8 cellular contexts compared by ENCODE assay signal in the genomic region with DNA sequence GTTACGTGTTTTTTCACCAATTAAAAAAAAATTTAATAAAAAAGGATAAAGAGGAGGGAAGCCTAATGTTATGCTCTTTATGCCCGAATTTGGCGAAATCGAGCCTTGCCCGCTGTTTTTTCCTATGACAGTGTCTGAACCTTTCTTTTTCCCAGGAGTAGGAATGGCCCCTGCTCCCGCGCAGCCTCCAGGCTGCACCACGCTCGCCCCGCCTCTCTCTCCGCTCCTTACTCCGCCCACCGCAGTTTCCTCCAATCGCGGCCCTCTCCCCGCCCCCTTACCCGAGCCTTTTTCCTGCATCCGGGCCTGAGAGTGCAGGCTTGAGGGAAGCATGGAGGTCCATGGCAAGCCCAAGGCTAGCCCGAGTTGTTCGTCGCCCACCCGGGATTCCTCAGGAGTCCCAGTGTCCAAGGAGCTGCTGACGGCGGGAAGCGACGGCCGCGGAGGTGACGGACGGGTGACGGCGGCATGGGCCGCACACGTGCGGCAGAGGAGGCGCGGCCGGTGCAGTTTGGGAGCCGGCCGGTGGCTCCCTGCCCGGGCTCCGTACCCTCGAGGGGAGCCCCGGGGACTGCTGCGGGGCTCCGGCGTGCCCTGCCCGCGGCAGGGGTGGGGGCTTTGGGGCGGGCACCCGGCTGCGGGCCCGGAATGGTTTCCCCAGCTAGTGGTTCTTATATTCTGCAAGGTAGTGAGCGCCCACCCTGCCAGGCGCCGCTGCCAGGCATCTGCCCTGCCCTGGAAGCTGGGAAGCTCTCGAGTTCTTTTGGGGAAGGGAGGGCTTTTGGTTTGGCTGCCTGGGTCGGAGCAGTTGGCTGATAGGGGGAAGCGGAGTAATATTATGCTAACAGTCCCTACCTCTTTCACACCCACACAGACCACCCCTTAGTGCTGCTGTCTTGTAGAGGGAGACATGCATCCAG. TPM values are rescaled to one million over a fixed set of nuclear protein-coding genes. Genes with fewer than 3 reads are reported as not detected.
DNase-seq lines count a peak whose midpoint lies in the region; ATAC-seq and TF ChIP-seq lines count a peak whose summit lies in the region.

Gene NOPCHAP1 (plus strand): TSS at position 295 of the 920 bp plus-strand sequence. CDS start 37 bp downstream, at position 332.

- peak; percentile 91 for DNase-seq in EL
- peak; percentile 80 for DNase-seq in H4 (ENCODE audit: low spot score)
- DNase-seq in LoVo (ENCODE audit: low spot score), result peak; percentile 97
- peak; percentile 96 for DNase-seq in RWPE1 (ENCODE audit: low spot score)
- peak; percentile 81 for DNase-seq in activated T-helper 2 cell treated with anti-CD3 and anti-CD28 coated beads, Interferon-gamma antibody, Interleukin-2, Interleukin-4, amounts not matched to agents 10 μg/mL and 5 μg/mL and 100 μg/mL, durations not matched to agents 14 hours and 24 hours and 36 hours (ENCODE audit: low spot score)
- DNase-seq in fibroblast of the aortic adventitia (ENCODE audit: low read depth), result peak; percentile 75
- peak; percentile 92 for DNase-seq in stimulated activated naive CD8-positive, alpha-beta T cell treated with anti-CD3 and anti-CD28 coated beads, Interleukin-15, Interleukin-2, amounts not matched to agents 100 U/mL and 50 U/mL, for 24 hours

- peak; percentile 99 for ATAC-seq in stimulated activated naive CD8-positive, alpha-beta T cell treated with anti-CD3 and anti-CD28 coated beads, Interleukin-15, Interleukin-2, amounts not matched to agents 100 U/mL and 50 U/mL, for 24 hours

- TF ChIP-seq CTCF in RWPE1 (conservative IDR thresholded peaks at IDR 0.05; ENCODE audit: low read depth) (no peak), fibroblast of the aortic adventitia (IDR thresholded peaks at IDR 0.05; ENCODE audit: insufficient read depth, low read length) (no peak), nephron (IDR thresholded peaks at IDR 0.05; ENCODE audit: unreplicated experiment in 3 of 3) (no peak)

- peak within 1 kb of the TSS; percentile 88 for H3K4me3 Mint-ChIP-seq in activated T-helper 2 cell treated with anti-CD3 and anti-CD28 coated beads, Interferon-gamma antibody, Interleukin-2, Interleukin-4, amounts not matched to agents 10 μg/mL and 5 μg/mL and 100 μg/mL, durations not matched to agents 14 hours and 24 hours and 36 hours (ENCODE audit: low read depth)
- H3K4me3 Mint-ChIP-seq in nephron, result peak within 1 kb of the TSS; percentile 91 to 95 (median 91)

- H3K27ac ChIP-seq in RWPE1, result peak within 1 kb of the TSS; percentile 65

- intact Hi-C loops in activated T-helper 2 cell treated with anti-CD3 and anti-CD28 coated beads, Interferon-gamma antibody, Interleukin-2, Interleukin-4, amounts not matched to agents 10 μg/mL and 5 μg/mL and 100 μg/mL, durations not matched to agents 14 hours and 24 hours and 36 hours (cut with micrococcal nuclease), result loop anchor here (1.0 to 5.0 kb wide), 4 partner anchors 28 to 66 kb away; partner anchors contain the start of gene SLC41A2

- peak within 1 kb of the TSS; percentile 69 for H3K27ac Mint-ChIP-seq in activated T-helper 2 cell treated with anti-CD3 and anti-CD28 coated beads, Interferon-gamma antibody, Interleukin-2, Interleukin-4, amounts not matched to agents 10 μg/mL and 5 μg/mL and 100 μg/mL, durations not matched to agents 14 hours and 24 hours and 36 hours
- peak within 1 kb of the TSS; percentile 27 to 76 (median 67) for H3K27ac Mint-ChIP-seq in nephron

- H3K4me3 ChIP-seq in fibroblast of the aortic adventitia (ENCODE audit: low read depth, low read length), result peak within 1 kb of the TSS; percentile 87

- peaks cover 41% of the 10 kb centered on the region for H3K36me3 Mint-ChIP-seq in activated T-helper 2 cell treated with anti-CD3 and anti-CD28 coated beads, Interferon-gamma antibody, Interleukin-2, Interleukin-4, amounts not matched to agents 10 μg/mL and 5 μg/mL and 100 μg/mL, durations not matched to agents 14 hours and 24 hours and 36 hours (ENCODE audit: low read depth)
- H3K36me3 Mint-ChIP-seq in nephron (ENCODE audit: low read depth), result peaks cover 39% of the 10 kb centered on the region

- peaks cover 35% of the 10 kb centered on the region for H3K4me1 Mint-ChIP-seq in activated T-helper 2 cell treated with anti-CD3 and anti-CD28 coated beads, Interferon-gamma antibody, Interleukin-2, Interleukin-4, amounts not matched to agents 10 μg/mL and 5 μg/mL and 100 μg/mL, durations not matched to agents 14 hours and 24 hours and 36 hours (ENCODE audit: low read depth)
- peaks cover 21% of the 10 kb centered on the region for H3K4me1 Mint-ChIP-seq in nephron

- CTCF ChIA-PET in RWPE1 (lab: Yijun Ruan, JAX), result interaction anchor here (0.5 to 1.2 kb wide), 4 partner anchors 27 to 1150 kb away, joined by 3 read pairs; no protein-coding TSS in a partner anchor

- POLR2A ChIA-PET in RWPE1 (lab: Yijun Ruan, JAX; ENCODE audit: low non-redundant PET), result no interaction called here

- no peaks in the 10 kb centered on the region for H3K9me3 Mint-ChIP-seq in activated T-helper 2 cell treated with anti-CD3 and anti-CD28 coated beads, Interferon-gamma antibody, Interleukin-2, Interleukin-4, amounts not matched to agents 10 μg/mL and 5 μg/mL and 100 μg/mL, durations not matched to agents 14 hours and 24 hours and 36 hours
- H3K9me3 Mint-ChIP-seq in nephron, result no peaks in the 10 kb centered on the region

- peaks cover 9% of the 10 kb centered on the region for H3K27me3 Mint-ChIP-seq in activated T-helper 2 cell treated with anti-CD3 and anti-CD28 coated beads, Interferon-gamma antibody, Interleukin-2, Interleukin-4, amounts not matched to agents 10 μg/mL and 5 μg/mL and 100 μg/mL, durations not matched to agents 14 hours and 24 hours and 36 hours (ENCODE audit: low read depth)
- no peaks in the 10 kb centered on the region for H3K27me3 Mint-ChIP-seq in nephron (ENCODE audit: low read depth)

RNA-seq across cellular contexts. Expression of gene NOPCHAP1, which starts in this region (rescaled TPM):
- total RNA-seq in H4 (2014; rRNA removed; shearing (Covaris generic)), result 11.0 and 11.9 TPM in 2 replicates
- 25.2 and 29.6 TPM in 2 replicates for total RNA-seq in activated T-helper 2 cell treated with anti-CD3 and anti-CD28 coated beads, Interferon-gamma antibody, Interleukin-2, Interleukin-4, amounts not matched to agents 10 μg/mL and 5 μg/mL and 100 μg/mL, durations not matched to agents 14 hours and 24 hours and 36 hours
- 4.0 and 5.5 TPM in 2 replicates for total RNA-seq in fibroblast of the aortic adventitia (ENCODE audit: low replicate concordance)

Comparison
In these comparisons a context has a peak if more than half of its experiments do, and no peak if none do; other contexts are left out.
1. Peak in every context shown above with its lines: DNase-seq, ATAC-seq, H3K4me3 ChIP-seq and H3K27ac ChIP-seq.